In the genomic region with DNA sequence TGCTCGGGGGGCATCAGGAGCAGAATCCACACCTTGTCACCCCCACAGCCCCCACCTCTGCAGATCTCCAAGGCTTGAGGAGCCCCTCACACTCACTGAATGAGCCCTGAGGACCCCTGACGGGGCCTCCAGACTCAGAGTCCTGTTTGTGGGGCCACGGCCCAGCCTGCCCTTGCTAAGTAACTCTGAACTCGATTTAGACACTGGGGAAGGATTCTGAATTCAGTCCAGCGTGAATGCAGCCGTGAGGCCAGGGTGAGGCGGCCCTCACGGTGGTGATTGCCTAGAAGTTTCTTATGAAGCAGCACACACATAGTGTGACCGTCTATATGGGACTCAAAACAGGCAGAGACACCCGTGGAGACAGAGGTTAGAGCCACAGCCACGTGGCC, we compare ENCODE assay signal across 1 cellular context.
TF ChIP-seq lines count a peak whose summit lies in the region.

No MANE protein-coding gene starts in this region.

TF ChIP-seq in IMR-90, 13 proteins besides CTCF, POLR2A, EP300 and RAD21:
- TF ChIP-seq, protein P1, sequence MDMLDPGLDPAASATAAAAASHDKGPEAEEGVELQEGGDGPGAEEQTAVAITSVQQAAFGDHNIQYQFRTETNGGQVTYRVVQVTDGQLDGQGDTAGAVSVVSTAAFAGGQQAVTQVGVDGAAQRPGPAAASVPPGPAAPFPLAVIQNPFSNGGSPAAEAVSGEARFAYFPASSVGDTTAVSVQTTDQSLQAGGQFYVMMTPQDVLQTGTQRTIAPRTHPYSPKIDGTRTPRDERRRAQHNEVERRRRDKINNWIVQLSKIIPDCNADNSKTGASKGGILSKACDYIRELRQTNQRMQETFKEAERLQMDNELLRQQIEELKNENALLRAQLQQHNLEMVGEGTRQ (IDR thresholded peaks at IDR 0.05; ENCODE audit: low read depth, low read length), result no peak
- TF ChIP-seq CHD1 (IDR thresholded peaks at IDR 0.05; ENCODE audit: low read depth, low read length), result no peak
- no peak for TF ChIP-seq NFE2L2 (IDR thresholded peaks at IDR 0.05; ENCODE audit: low read depth, low read length)
- no peak for TF ChIP-seq SMC3 (IDR thresholded peaks at IDR 0.05; ENCODE audit: low read depth, low read length)
- TF ChIP-seq MAFK (IDR thresholded peaks at IDR 0.05; ENCODE audit: low read depth, low read length), result no peak
- no peak for TF ChIP-seq ELK1 (IDR thresholded peaks at IDR 0.05; ENCODE audit: borderline replicate concordance, low read depth, low read length)
- no peak for TF ChIP-seq MAZ (IDR thresholded peaks at IDR 0.05; ENCODE audit: borderline replicate concordance, low read depth, low read length)
- no peak for TF ChIP-seq RCOR1 (IDR thresholded peaks at IDR 0.05; ENCODE audit: insufficient replicate concordance, low read length)
- TF ChIP-seq BHLHE40 (IDR thresholded peaks at IDR 0.05; ENCODE audit: low read depth, low read length), result no peak
- TF ChIP-seq FOS (IDR thresholded peaks at IDR 0.05; ENCODE audit: low read depth, low read length), result no peak
- TF ChIP-seq MXI1 (IDR thresholded peaks at IDR 0.05; ENCODE audit: borderline replicate concordance, low read depth, low read length), result no peak
- no peak for TF ChIP-seq CEBPB (IDR thresholded peaks at IDR 0.05; ENCODE audit: low read depth, low read length)
- TF ChIP-seq RFX5 (IDR thresholded peaks at IDR 0.05; ENCODE audit: low read depth, low read length), result no peak
